ENCODE assay signal across 10 cellular contexts in genomic region chr3:133209871-133210550, GRCh38.
DNase-seq lines count a peak whose midpoint lies in the region; ATAC-seq and TF ChIP-seq lines count a peak whose summit lies in the region.
"Had no signal": no experiment of that assay in that cellular context is flagged by ENCODE, and none has a peak within 500 bp of the region (broad histone marks: within the 10 kb centered on the region; RNA-seq: fewer than 3 reads in every experiment).

No MANE protein-coding gene starts in this region.

- ATAC-seq in HG02610 (IDR thresholded peaks at IDR 0.05; ENCODE audit: unreplicated experiment) (peak; percentile 44), HG03108 (IDR thresholded peaks at IDR 0.05; ENCODE audit: unreplicated experiment) (no peak)

- no peak overlapping the region for H3K4me3 ChIP-seq in CD8-positive, alpha-beta memory T cell (ENCODE audit: low read length)

- no peaks in the 10 kb centered on the region for H3K27me3 ChIP-seq in CD8-positive, alpha-beta memory T cell (ENCODE audit: insufficient read depth, low read length, poor library complexity, severe bottlenecking)

- H3K36me3 ChIP-seq in CD8-positive, alpha-beta memory T cell (ENCODE audit: insufficient read depth, low read length), result no peaks in the 10 kb centered on the region

- peaks cover 0 to 7% (median 2%) of the 10 kb centered on the region in 5 donors for H3K9me3 Mint-ChIP-seq in CD8-positive, alpha-beta memory T cell

- in situ Hi-C loops in GM13977 (cut with MboI; ENCODE audit: low pct_unique_long_range_greater_than_20kb, low sequenced_read_pairs, unreplicated experiment), result no loop called here

- peaks cover 4 to 34% of the 10 kb centered on the region in 2 donors for H3K27me3 Mint-ChIP-seq in CD8-positive, alpha-beta memory T cell

- CTCF ChIA-PET in CD8-positive, alpha-beta memory T cell (lab: Charles Lee), result no interaction called here

- no peak overlapping the region for H3K27ac Mint-ChIP-seq in CD8-positive, alpha-beta memory T cell

- H3K4me1 ChIP-seq in CD8-positive, alpha-beta memory T cell (ENCODE audit: insufficient read depth, low read length), result no peaks in the 10 kb centered on the region

- no peak for TF ChIP-seq CTCF in GM13977 (IDR thresholded peaks at IDR 0.05; ENCODE audit: extremely low read depth, insufficient read depth, missing control alignments)

- DNase-seq in CD1c-positive myeloid dendritic cell (ENCODE audit: extremely low spot score), result peak; percentile 55
- peak; percentile 56 for DNase-seq in SIG-M5 (lab: John Stamatoyannopoulos, UW)
- DNase-seq in fibroblast of gingiva (ENCODE audit: low read depth), result peak; percentile 2
- DNase-seq in HT-29 (ENCODE audit: low spot score), result no peak
- no peak for DNase-seq in CD8-positive, alpha-beta memory T cell
- no peak for DNase-seq in GM13977 (ENCODE audit: low spot score)
- DNase-seq: COR-L47, NCI-H2171 treated with DMSO at 0.1 percent for 48 hours had no signal

- POLR2A ChIA-PET in CD8-positive, alpha-beta memory T cell (lab: Charles Lee), result no interaction called here

- H3K4me1 Mint-ChIP-seq in CD8-positive, alpha-beta memory T cell, result peaks cover 0 to 6% (median 0%) of the 10 kb centered on the region in 3 donors

- no peaks in the 10 kb centered on the region for H3K9me3 ChIP-seq in CD8-positive, alpha-beta memory T cell (ENCODE audit: low read length)

- H3K4me3 Mint-ChIP-seq in CD8-positive, alpha-beta memory T cell, result no peak overlapping the region

- no peaks in the 10 kb centered on the region for H3K36me3 Mint-ChIP-seq in CD8-positive, alpha-beta memory T cell

- H3K27ac ChIP-seq in CD8-positive, alpha-beta memory T cell (ENCODE audit: low read depth, low read length), result no peak overlapping the region

Comparison
In these comparisons a context has a peak if more than half of its experiments do, and no peak if none do; other contexts are left out.
1. DNase-seq: peak in CD1c-positive myeloid dendritic cell (single experiment), SIG-M5 (single experiment) and fibroblast of gingiva (single experiment); none in HT-29 (single experiment), CD8-positive, alpha-beta memory T cell (0 of 5) and GM13977 (single experiment).